Comparison of ENCODE assay signal across 24 cellular contexts in the genomic region with DNA sequence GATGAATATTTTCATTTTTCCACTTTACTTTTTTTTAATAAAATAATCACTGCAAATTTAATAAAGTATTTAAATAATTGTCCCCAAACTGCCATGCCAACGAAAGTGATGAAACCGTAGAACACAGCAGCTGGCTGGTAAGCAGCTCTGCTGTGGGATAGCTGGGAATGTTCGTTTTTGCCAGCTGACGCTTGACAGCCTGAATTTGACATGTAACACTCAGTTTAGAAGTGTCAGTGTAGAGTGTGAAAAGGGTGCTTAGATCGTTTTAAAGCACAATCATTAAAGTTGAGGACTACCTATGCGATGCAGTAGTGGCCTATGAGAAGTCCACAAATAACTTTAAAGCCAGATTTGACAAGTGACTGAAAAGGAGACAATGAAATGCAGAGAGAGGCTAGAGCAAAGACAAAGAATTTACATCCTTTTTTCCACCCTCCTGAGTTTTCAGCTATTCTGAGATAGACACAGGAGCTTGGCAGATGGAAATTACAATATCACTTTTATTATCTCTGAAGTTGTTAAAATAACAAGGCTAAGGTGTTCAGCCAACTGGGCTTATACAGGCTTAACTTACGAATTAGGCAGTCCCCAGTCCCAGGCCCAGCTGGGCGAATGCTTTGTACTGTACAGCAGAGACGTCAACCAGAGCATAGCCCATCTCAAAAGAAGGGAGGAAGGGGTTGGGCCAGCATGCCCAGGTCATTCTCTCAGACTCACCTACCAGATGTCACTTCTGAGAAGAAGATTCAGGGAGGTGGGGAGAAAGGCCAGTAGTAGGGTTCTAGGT.
"Had no signal": no experiment of that assay in that cellular context is flagged by ENCODE, and none has a peak within 500 bp of the region (broad histone marks: within the 10 kb centered on the region; RNA-seq: fewer than 3 reads in every experiment).

No MANE protein-coding gene starts in this region.

- H3K27ac ChIP-seq: breast epithelium, KMS-11 had no signal

- H3K4me1 ChIP-seq: breast epithelium had no signal

- H3K27me3 ChIP-seq: breast epithelium had no signal

- H3K9me3 ChIP-seq: breast epithelium had no signal

- H3K9ac ChIP-seq: KMS-11 had no signal

- ATAC-seq: activated CD8-positive, alpha-beta T cell treated with anti-CD3 and anti-CD28 coated beads, Interleukin-2, amount 10 ng/mL, durations not matched to agents 7 days and 5 days; Panc1; T-helper 17 cell; WTC11 had no signal

- H3K36me3 ChIP-seq: breast epithelium had no signal

- DNase-seq: activated CD4-positive, alpha-beta T cell treated with anti-CD3 and anti-CD28 coated beads for 48 hours; activated CD4-positive, alpha-beta T cell treated with anti-CD3 and anti-CD28 coated beads, Interleukin-2, amount 50 U/mL, for 4 hours; activated CD4-positive, CD25-positive, alpha-beta regulatory T cell treated with anti-CD3 and anti-CD28 coated beads, Interleukin-2, amount 50 U/mL, for 72 hours; activated CD8-positive, alpha-beta T cell treated with anti-CD3 and anti-CD28 coated beads, Interleukin-2, amount 10 ng/mL, durations not matched to agents 7 days and 5 days; activated effector memory CD4-positive, alpha-beta T cell treated with Interleukin-2 at 50 U/mL for 16 hours; activated naive CD4-positive, alpha-beta T cell; activated T-cell treated with anti-CD3 and anti-CD28 coated beads, Interleukin-2, amount 50 U/mL, for 24 hours; aorta; NCI-H1092; NCI-H1417; NCI-H1930; NCI-H345; NCI-H510A; NCI-H526 treated with DMSO at 0.1 percent for 48 hours; NCI-H82; OCI-M1; RPMI8226; SHP77; T-helper 17 cell; T-helper 9 cell had no signal

- H3K4me2 ChIP-seq: KMS-11 had no signal

- H3K4me3 ChIP-seq: breast epithelium had no signal
